15 cellular contexts compared by ENCODE assay signal in genomic region chr21:45112371-45112770, GRCh38. TPM values are rescaled to one million over a fixed set of nuclear protein-coding genes. Genes with fewer than 3 reads are reported as not detected.
DNase-seq lines count a peak whose midpoint lies in the region; ATAC-seq and TF ChIP-seq lines count a peak whose summit lies in the region.
"Had no signal": no experiment of that assay in that cellular context is flagged by ENCODE, and none has a peak within 500 bp of the region (broad histone marks: within the 10 kb centered on the region; RNA-seq: fewer than 3 reads in every experiment).

No MANE protein-coding gene starts in this region.

- no peaks in the 10 kb centered on the region for H3K79me2 ChIP-seq in OCI-LY7 (ENCODE audit: insufficient read depth, low read depth, low read length)

- DNase-seq in activated naive CD4-positive, alpha-beta T cell treated with anti-CD3 and anti-CD28 coated beads for 36 hours = peak; percentile 31
- no peak for DNase-seq in activated naive CD4-positive, alpha-beta T cell treated with anti-CD3 and anti-CD28 coated beads, Interleukin-2, amount 50 U/mL, for 72 hours (ENCODE audit: low spot score in 2 of 2)
- no peak for DNase-seq in OCI-LY7 (ENCODE audit: low spot score)
- DNase-seq in iris pigment epithelial cell (ENCODE audit: low read depth) = peak; percentile 47
- no peak for DNase-seq in NCI-H2107 treated with DMSO at 0.1 percent for 48 hours (lab: John Stamatoyannopoulos, UW; ENCODE audit: unreplicated experiment)
- no peak for DNase-seq in colonic mucosa
- no peak for DNase-seq in hippocampal formation (lab: John Stamatoyannopoulos, UW)
- DNase-seq in globus pallidus (ENCODE audit: low spot score) = no peak
- DNase-seq: activated CD4-positive, alpha-beta T cell treated with anti-CD3 and anti-CD28 coated beads for 1 hour; activated gamma-delta T cell; CD4-positive, alpha-beta memory T cell; heart right ventricle; naive thymus-derived CD4-positive, alpha-beta T cell; SK-N-SH had no signal

- H3K4me3 Mint-ChIP-seq in activated naive CD4-positive, alpha-beta T cell treated with anti-CD3 and anti-CD28 coated beads for 36 hours = no peak overlapping the region

- peak overlapping the region; percentile 62; the same call in 1 of the 2 replicates for H3K4me2 ChIP-seq in OCI-LY7 (ENCODE audit: low read length)
- H3K4me2 ChIP-seq: A549, SK-N-SH had no signal

- peaks cover 62% of the 10 kb centered on the region for H3K4me1 Mint-ChIP-seq in activated naive CD4-positive, alpha-beta T cell treated with anti-CD3 and anti-CD28 coated beads for 36 hours (ENCODE audit: low read depth)

- no peaks in the 10 kb centered on the region for H4K20me1 ChIP-seq in OCI-LY7 (ENCODE audit: insufficient read depth, low read length)

- peaks cover 1% of the 10 kb centered on the region for H3K9me3 Mint-ChIP-seq in activated naive CD4-positive, alpha-beta T cell treated with anti-CD3 and anti-CD28 coated beads for 36 hours
- no peaks in the 10 kb centered on the region for H3K9me3 Mint-ChIP-seq in activated naive CD4-positive, alpha-beta T cell treated with anti-CD3 and anti-CD28 coated beads, Interleukin-2, amount 50 U/mL, for 72 hours
- H3K9me3 Mint-ChIP-seq: CD4-positive, alpha-beta memory T cell had no signal

- H3K4me1 ChIP-seq in OCI-LY7 (ENCODE audit: insufficient read depth, low read length, poor library complexity, severe bottlenecking) = peaks cover 52% of the 10 kb centered on the region
- no peaks in the 10 kb centered on the region for H3K4me1 ChIP-seq in colonic mucosa
- H3K4me1 ChIP-seq: A549 had no signal

- no peak overlapping the region for H2AFZ ChIP-seq in OCI-LY7 (ENCODE audit: low read length)

- TF ChIP-seq CTCF in OCI-LY7 (conservative IDR thresholded peaks at IDR 0.05; ENCODE audit: low read length) (no peak), colonic mucosa (IDR thresholded peaks at IDR 0.05) (no peak)

- H3K4me3 ChIP-seq in OCI-LY7 (ENCODE audit: low read depth, low read length, poor library complexity, severe bottlenecking) (no peak overlapping the region), colonic mucosa (no peak overlapping the region)
- H3K4me3 ChIP-seq: A549, heart right ventricle had no signal

- no peaks in the 10 kb centered on the region for H3K36me3 Mint-ChIP-seq in activated naive CD4-positive, alpha-beta T cell treated with anti-CD3 and anti-CD28 coated beads for 36 hours (ENCODE audit: low read depth)
- H3K36me3 Mint-ChIP-seq in activated naive CD4-positive, alpha-beta T cell treated with anti-CD3 and anti-CD28 coated beads, Interleukin-2, amount 50 U/mL, for 72 hours = peaks cover 0 to 6% of the 10 kb centered on the region in 2 donors

- peak overlapping the region; percentile 50 for H3K27ac Mint-ChIP-seq in activated naive CD4-positive, alpha-beta T cell treated with anti-CD3 and anti-CD28 coated beads for 36 hours
- H3K27ac Mint-ChIP-seq in activated naive CD4-positive, alpha-beta T cell treated with anti-CD3 and anti-CD28 coated beads, Interleukin-2, amount 50 U/mL, for 72 hours = peak overlapping the region in 1 of 2 donors; percentile 60

- H3K9me3 ChIP-seq in OCI-LY7 (ENCODE audit: low read length) = 0 out of 2 replicates have a peak, but pooled peaks cover 5% of the 10 kb centered on the region
- H3K9me3 ChIP-seq in colonic mucosa = no peaks in the 10 kb centered on the region
- H3K9me3 ChIP-seq: A549, heart right ventricle, SK-N-SH had no signal

- ATAC-seq in activated naive CD4-positive, alpha-beta T cell treated with anti-CD3 and anti-CD28 coated beads, Interleukin-2, amount 50 U/mL, for 72 hours = no peak
- ATAC-seq: A549; heart right ventricle; naive thymus-derived CD4-positive, alpha-beta T cell had no signal

- intact Hi-C loops in activated naive CD4-positive, alpha-beta T cell treated with anti-CD3 and anti-CD28 coated beads for 36 hours (cut with micrococcal nuclease) = no loop called here
- intact Hi-C loops in OCI-LY7 (cut with micrococcal nuclease; ENCODE audit: unreplicated experiment) = no loop called here
- intact Hi-C loops in colonic mucosa (cut with DNase I) = no loop called here

- no peaks in the 10 kb centered on the region for H3K27me3 Mint-ChIP-seq in activated naive CD4-positive, alpha-beta T cell treated with anti-CD3 and anti-CD28 coated beads for 36 hours (ENCODE audit: low read depth)
- H3K27me3 Mint-ChIP-seq: CD4-positive, alpha-beta memory T cell; naive thymus-derived CD4-positive, alpha-beta T cell had no signal

- POLR2A ChIA-PET in OCI-LY7 (lab: Charles Lee) = interaction anchor here (0.6 to 7.3 kb wide), 3 partner anchors 10 to 284 kb away, joined by 3 to 116 read pairs (median 4); no protein-coding TSS in a partner anchor

- H3K9ac ChIP-seq in colonic mucosa (ENCODE audit: low read depth in 2 of 2, low read length in 2 of 2) = no peak overlapping the region
- H3K9ac ChIP-seq: SK-N-SH had no signal

- H3K27me3 ChIP-seq in colonic mucosa = no peaks in the 10 kb centered on the region
- H3K27me3 ChIP-seq: heart right ventricle had no signal

- H3K36me3 ChIP-seq in OCI-LY7 (ENCODE audit: insufficient read depth, low read length) (no peaks in the 10 kb centered on the region; the same call in 1 of the 2 replicates), colonic mucosa (no peaks in the 10 kb centered on the region)

- BruUV-seq in OCI-LY7 (replicated peaks; lab: Mats Ljungman, UMichigan) = no TSS peak

- H3K27ac ChIP-seq in OCI-LY7 (ENCODE audit: low read depth, low read length, poor library complexity, severe bottlenecking) (no peak overlapping the region), colonic mucosa (no peak overlapping the region)
- H3K27ac ChIP-seq: A549 had no signal

- CTCF ChIA-PET in activated naive CD4-positive, alpha-beta T cell treated with anti-CD3 and anti-CD28 coated beads for 36 hours (lab: Charles Lee) = interaction anchor here (0.9 to 1.1 kb wide), 2 partner anchors 13 to 26 kb away, joined by 3 read pairs; no protein-coding TSS in a partner anchor
- CTCF ChIA-PET in OCI-LY7 (lab: Charles Lee; ENCODE audit: unreplicated experiment) = interaction anchor here (0.8 to 3.0 kb wide), 2 partner anchors 10 to 16 kb away, joined by 3 to 14 read pairs; no protein-coding TSS in a partner anchor

- H3K9me2 ChIP-seq in OCI-LY7 (ENCODE audit: insufficient read depth, low read length) = no peaks in the 10 kb centered on the region
- H3K9me2 ChIP-seq: SK-N-SH had no signal

RNA-seq across cellular contexts. Expression of gene ADARB1, which starts 38.0 kb away (rescaled TPM):
- 10 to 100 TPM; 30.1 to 33.3 TPM for total RNA-seq in activated naive CD4-positive, alpha-beta T cell treated with anti-CD3 and anti-CD28 coated beads for 36 hours
- 10 to 100 TPM; 24.4 to 37.4 TPM for total RNA-seq in activated naive CD4-positive, alpha-beta T cell treated with anti-CD3 and anti-CD28 coated beads, Interleukin-2, amount 50 U/mL, for 72 hours
- total RNA-seq in OCI-LY7 (2014; rRNA removed; shearing (Covaris generic)) = 6.6 and 17.4 TPM in 2 replicates
- total RNA-seq in OCI-LY7 (2022) (20.5 and 20.8 TPM in 2 replicates), colonic mucosa (1 to 10 TPM; 8.7 to 9.3 TPM)

Comparison
In these comparisons a context has a peak if more than half of its experiments do, and no peak if none do; other contexts are left out.
1. DNase-seq: peak in activated naive CD4-positive, alpha-beta T cell treated with anti-CD3 and anti-CD28 coated beads for 36 hours (single experiment) and iris pigment epithelial cell (single experiment); none in activated naive CD4-positive, alpha-beta T cell treated with anti-CD3 and anti-CD28 coated beads, Interleukin-2, amount 50 U/mL, for 72 hours (0 of 2), OCI-LY7 (single experiment), NCI-H2107 treated with DMSO at 0.1 percent for 48 hours (single experiment), colonic mucosa (single experiment), hippocampal formation (0 of 2) and globus pallidus (single experiment).